25 cellular contexts compared by ENCODE assay signal in the genomic region with DNA sequence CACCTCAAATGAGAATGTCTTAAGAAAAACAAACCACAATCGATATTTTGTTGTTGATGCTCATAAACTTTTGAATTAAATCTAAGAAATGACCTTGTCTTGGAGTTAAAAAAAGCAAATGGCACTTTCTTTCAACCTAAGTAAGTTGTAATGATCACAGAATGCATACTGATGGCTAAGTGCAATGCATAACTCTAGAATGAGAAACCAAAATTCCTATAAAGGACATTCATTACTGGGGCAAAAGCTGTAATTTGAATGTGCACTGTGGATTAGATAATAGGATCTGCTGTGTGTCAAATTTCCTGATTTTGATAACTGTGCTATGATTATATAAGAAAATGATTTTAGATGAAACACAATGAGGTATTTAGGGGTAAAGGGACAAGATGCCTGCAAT. TPM values are rescaled to one million over a fixed set of nuclear protein-coding genes. Genes with fewer than 3 reads are reported as not detected.
DNase-seq lines count a peak whose midpoint lies in the region; ATAC-seq and TF ChIP-seq lines count a peak whose summit lies in the region.
"Had no signal": no experiment of that assay in that cellular context is flagged by ENCODE, and none has a peak within 500 bp of the region (broad histone marks: within the 10 kb centered on the region; RNA-seq: fewer than 3 reads in every experiment).

No MANE protein-coding gene starts in this region.

- H3K27me3 ChIP-seq in adrenal gland (no peaks in the 10 kb centered on the region), skeletal muscle satellite cell (ENCODE audit: control insufficient read depth, insufficient read depth, low read length) (no peaks in the 10 kb centered on the region), H9 (ENCODE audit: insufficient read depth, low read length) (no peaks in the 10 kb centered on the region), heart right ventricle (no peaks in the 10 kb centered on the region)
- H3K27me3 ChIP-seq: pancreas, tibial artery had no signal

- H3K27ac ChIP-seq in HEK293 (ENCODE audit: extremely low read depth, low read depth, low read length) (no peak overlapping the region), adrenal gland (peak overlapping the region; percentile 41 to 87 (median 75)), H9 (ENCODE audit: insufficient read length, low read depth, low read length) (no peak overlapping the region), heart right ventricle (peak overlapping the region in 1 of 10 donors; percentile 33)
- H3K27ac ChIP-seq: pancreas, SK-N-MC had no signal

- H3K4me3 Mint-ChIP-seq in activated T-cell treated with anti-CD3 and anti-CD28 coated beads, Interleukin-2, amount 50 U/mL, for 72 hours = peak overlapping the region; percentile 15 to 20
- H3K4me3 Mint-ChIP-seq in H9 = no peak overlapping the region
- no peak overlapping the region for H3K4me3 Mint-ChIP-seq in MCF 10A (ENCODE audit: unreplicated experiment)
- H3K4me3 Mint-ChIP-seq: naive thymus-derived CD8-positive, alpha-beta T cell; stimulated activated effector memory CD8-positive, alpha-beta T cell treated with anti-CD3 and anti-CD28 coated beads, Interleukin-12 subunit alpha, Interleukin-12 subunit beta, amount 100 ng/mL, for 72 hours had no signal

- no peak overlapping the region for H3K4me3 ChIP-seq in HEK293 (ENCODE audit: low read depth, low read length)
- H3K4me3 ChIP-seq in adrenal gland = no peak overlapping the region
- no peak overlapping the region for H3K4me3 ChIP-seq in skeletal muscle satellite cell (ENCODE audit: low read length)
- H3K4me3 ChIP-seq in heart right ventricle = no peak overlapping the region
- H3K4me3 ChIP-seq: HAP-1, pancreas, SK-N-MC, tibial artery had no signal

- ATAC-seq in activated T-cell treated with anti-CD3 and anti-CD28 coated beads, Interleukin-2, amount 50 U/mL, for 72 hours (replicated peaks in 1 of 2) = no peak
- no peak for ATAC-seq in heart right ventricle
- ATAC-seq: left cardiac atrium; naive thymus-derived CD8-positive, alpha-beta T cell; sciatic nerve; stimulated activated effector memory CD8-positive, alpha-beta T cell treated with anti-CD3 and anti-CD28 coated beads, Interleukin-12 subunit alpha, Interleukin-12 subunit beta, amount 100 ng/mL, for 72 hours had no signal

- H3K9ac ChIP-seq in skeletal muscle satellite cell (ENCODE audit: low read depth, low read length) = peak overlapping the region; percentile 24
- H3K9ac ChIP-seq in H9 (ENCODE audit: extremely low read depth, insufficient read length, low read length) = no peak overlapping the region

- no peak overlapping the region for H4K91ac ChIP-seq in H9 (ENCODE audit: insufficient read length, low read depth, low read length)

- no peak overlapping the region for H3K14ac ChIP-seq in H9 (ENCODE audit: insufficient read depth, low read length)

- no peaks in the 10 kb centered on the region for H3K23me2 ChIP-seq in H9 (ENCODE audit: insufficient read length, low read depth, low read length, poor library complexity, severe bottlenecking)

- H4K5ac ChIP-seq in H9 (ENCODE audit: insufficient read length, low read depth, low read length) = no peak overlapping the region

- H3K36me3 ChIP-seq in HEK293 (ENCODE audit: control insufficient read depth in 2 of 2, insufficient read depth in 1 of 2, low read length in 2 of 2) = no peaks in the 10 kb centered on the region
- peaks cover 0 to 8% of the 10 kb centered on the region in 2 donors for H3K36me3 ChIP-seq in adrenal gland (replicated peaks in 1 of 2)
- peaks cover 3% of the 10 kb centered on the region for H3K36me3 ChIP-seq in skeletal muscle satellite cell (ENCODE audit: insufficient read depth, low read length)
- peaks cover 0 to 11% (median 0%) of the 10 kb centered on the region in 9 donors for H3K36me3 ChIP-seq in heart right ventricle
- H3K36me3 ChIP-seq: pancreas, tibial artery had no signal

- H2BK120ac ChIP-seq in H9 (ENCODE audit: low read depth, low read length, poor library complexity, severe bottlenecking) = no peak overlapping the region

- no peak overlapping the region for H2BK12ac ChIP-seq in H9 (ENCODE audit: insufficient read length, low read depth, low read length)

- BruUV-seq in MCF 10A (replicated peaks; lab: Mats Ljungman, UMichigan) = no TSS peak

- DNase-seq in activated T-cell treated with anti-CD3 and anti-CD28 coated beads, Interleukin-2, amount 50 U/mL, for 72 hours = no peak
- DNase-seq in activated T-cell treated with anti-CD3 and anti-CD28 coated beads, Interleukin-2, amount 50 U/mL, for 48 hours = no peak
- DNase-seq in adrenal gland = no peak
- no peak for DNase-seq in H9
- DNase-seq in MCF 10A (ENCODE audit: unreplicated experiment) = no peak
- no peak for DNase-seq in heart right ventricle
- DNase-seq: activated CD8-positive, alpha-beta memory T cell treated with anti-CD3 and anti-CD28 coated beads, Interleukin-2, amount 50 U/mL, for 4 hours; cerebellar nuclear complex; DMS79; effector CD4-positive, alpha-beta T cell; left cardiac atrium; mesendoderm; naive thymus-derived CD8-positive, alpha-beta T cell; NCI-H510A treated with DMSO at 0.1 percent for 48 hours; pancreas; T1000; tibial artery had no signal

- peaks cover 11% of the 10 kb centered on the region for H3K4me1 ChIP-seq in HEK293 (ENCODE audit: control insufficient read depth, insufficient read depth, low read length)
- peaks cover 69 to 97% of the 10 kb centered on the region in 2 donors for H3K4me1 ChIP-seq in adrenal gland (replicated peaks in 1 of 2)
- H3K4me1 ChIP-seq in skeletal muscle satellite cell (ENCODE audit: control insufficient read depth, insufficient read depth, low read length) = peaks cover 27% of the 10 kb centered on the region
- no peaks in the 10 kb centered on the region; the same call in 1 of the 2 replicates for H3K4me1 ChIP-seq in H9 (ENCODE audit: insufficient read depth, low read length)
- H3K4me1 ChIP-seq in heart right ventricle = peaks cover 0 to 84% (median 58%) of the 10 kb centered on the region in 9 donors

- POLR2A ChIA-PET in HEK293 (lab: Yijun Ruan, JAX) = no interaction called here
- POLR2A ChIA-PET in MCF 10A (lab: Yijun Ruan, JAX) = interaction anchor here (1.3 to 2.2 kb wide), 2 partner anchors 11 to 13 kb away, joined by 5 to 12 read pairs; no protein-coding TSS in a partner anchor

- H3K79me1 ChIP-seq in H9 (ENCODE audit: insufficient read depth, low read depth, low read length, poor library complexity, severe bottlenecking) = no peaks in the 10 kb centered on the region

- H3K79me2 ChIP-seq in H9 (ENCODE audit: insufficient read depth, low read length) = no peaks in the 10 kb centered on the region; the same call in 1 of the 2 replicates

- H3K4me2 ChIP-seq in skeletal muscle satellite cell (ENCODE audit: low read length) (no peak overlapping the region), H9 (ENCODE audit: insufficient read depth, insufficient read length, low read length) (no peak overlapping the region)

- CTCF ChIA-PET in HEK293 (lab: Yijun Ruan, JAX) = no interaction called here
- CTCF ChIA-PET in MCF 10A (lab: Yijun Ruan, JAX) = interaction anchor here (0.7 kb wide), 1 partner anchor 74 kb away, joined by 5 read pairs; no protein-coding TSS in a partner anchor

- no peak overlapping the region for H2BK15ac ChIP-seq in H9 (ENCODE audit: low read depth, low read length)

- H2AK5ac ChIP-seq in H9 (ENCODE audit: insufficient read length, low read length) = no peak overlapping the region

- no peak overlapping the region for H3K4ac ChIP-seq in H9 (ENCODE audit: low read depth, low read length)

- no peaks in the 10 kb centered on the region for H4K20me1 ChIP-seq in H9 (ENCODE audit: control insufficient read depth, insufficient read depth, insufficient read length)

- WGBS in adrenal gland, 4 donors = 25 to 40% (median 39%) methylated on average over 1 of the region's 1 CpG
- WGBS in H9 (ENCODE audit: extremely low coverage, insufficient read length, low lambda C conversion rate) = no CpG with 5 or more reads among the region's 1 CpG
- WGBS in heart right ventricle, 2 donors = 77 to 89% methylated on average over 1 of the region's 1 CpG

- no peaks in the 10 kb centered on the region for H3K9me3 Mint-ChIP-seq in activated T-cell treated with anti-CD3 and anti-CD28 coated beads, Interleukin-2, amount 50 U/mL, for 72 hours
- no peaks in the 10 kb centered on the region for H3K9me3 Mint-ChIP-seq in H9
- H3K9me3 Mint-ChIP-seq in MCF 10A (ENCODE audit: unreplicated experiment) = no peaks in the 10 kb centered on the region
- H3K9me3 Mint-ChIP-seq: naive thymus-derived CD8-positive, alpha-beta T cell; stimulated activated effector memory CD8-positive, alpha-beta T cell treated with anti-CD3 and anti-CD28 coated beads, Interleukin-12 subunit alpha, Interleukin-12 subunit beta, amount 100 ng/mL, for 72 hours had no signal

- H3K23ac ChIP-seq in H9 (ENCODE audit: insufficient read length, low read depth, low read length) = no peak overlapping the region

- no peak for TF ChIP-seq CTCF in HEK293 (tag by site-specific recombination; IDR thresholded peaks at IDR 0.05)
- TF ChIP-seq CTCF in adrenal gland (IDR thresholded peaks at IDR 0.05) = no peak
- no peak for TF ChIP-seq CTCF in H9 (conservative IDR thresholded peaks at IDR 0.05)
- no peak for TF ChIP-seq CTCF in MCF 10A (IDR thresholded peaks at IDR 0.05; ENCODE audit: unreplicated experiment)
- no peak for TF ChIP-seq CTCF in heart right ventricle (IDR thresholded peaks at IDR 0.05)

- H3K27ac Mint-ChIP-seq in activated T-cell treated with anti-CD3 and anti-CD28 coated beads, Interleukin-2, amount 50 U/mL, for 72 hours = peak overlapping the region; percentile 79
- H3K27ac Mint-ChIP-seq in H9 = no peak overlapping the region; a peak in 1 of 7 replicates
- H3K27ac Mint-ChIP-seq in MCF 10A (ENCODE audit: low read depth, unreplicated experiment) = no peak overlapping the region
- H3K27ac Mint-ChIP-seq: stimulated activated effector memory CD8-positive, alpha-beta T cell treated with anti-CD3 and anti-CD28 coated beads, Interleukin-12 subunit alpha, Interleukin-12 subunit beta, amount 100 ng/mL, for 72 hours had no signal

- H4K8ac ChIP-seq in H9 (replicated peaks; ENCODE audit: insufficient read length, low read depth, low read length) = no peak overlapping the region

- H2BK20ac ChIP-seq in H9 (ENCODE audit: low read depth, low read length, poor library complexity, severe bottlenecking) = no peak overlapping the region

- H3K36me3 Mint-ChIP-seq in activated T-cell treated with anti-CD3 and anti-CD28 coated beads, Interleukin-2, amount 50 U/mL, for 72 hours (ENCODE audit: insufficient read depth in 2 of 2) = peaks cover 19 to 43% of the 10 kb centered on the region in 2 donors
- no peaks in the 10 kb centered on the region; a peak in 3 of 7 replicates for H3K36me3 Mint-ChIP-seq in H9 (ENCODE audit: insufficient read depth in 1 of 3, low read depth in 3 of 3)
- no peaks in the 10 kb centered on the region for H3K36me3 Mint-ChIP-seq in MCF 10A (ENCODE audit: insufficient read depth, unreplicated experiment)

- no peak overlapping the region for H3K18ac ChIP-seq in H9 (ENCODE audit: insufficient read length, low read depth, low read length)

- peaks cover 100% of the 10 kb centered on the region for H3K4me1 Mint-ChIP-seq in activated T-cell treated with anti-CD3 and anti-CD28 coated beads, Interleukin-2, amount 50 U/mL, for 72 hours (ENCODE audit: low read depth)
- H3K4me1 Mint-ChIP-seq in H9 (peaks cover 20 to 25% of the 10 kb centered on the region in 2 experiments), MCF 10A (ENCODE audit: insufficient read depth, unreplicated experiment) (peaks cover 47% of the 10 kb centered on the region)

- H3K9me3 ChIP-seq in HEK293 (ENCODE audit: control insufficient read depth, insufficient read depth, low read depth, low read length) = no peaks in the 10 kb centered on the region
- no peaks in the 10 kb centered on the region for H3K9me3 ChIP-seq in adrenal gland (replicated peaks in 1 of 3)
- no peaks in the 10 kb centered on the region for H3K9me3 ChIP-seq in skeletal muscle satellite cell (replicated peaks; ENCODE audit: low read length)
- H3K9me3 ChIP-seq in H9 (ENCODE audit: control insufficient read depth, low read depth, low read length) = no peaks in the 10 kb centered on the region
- no peaks in the 10 kb centered on the region for H3K9me3 ChIP-seq in heart right ventricle
- H3K9me3 ChIP-seq: HAP-1, pancreas, tibial artery had no signal

- no peak overlapping the region for H2BK5ac ChIP-seq in H9 (ENCODE audit: insufficient read length, low read length)

- intact Hi-C loops in adrenal gland (cut with DNase I) = no loop called here
- intact Hi-C loops in MCF 10A (cut with micrococcal nuclease) = no loop called here
- intact Hi-C loops in heart right ventricle (cut with DNase I) = no loop called here

- H2AFZ ChIP-seq in H9 (ENCODE audit: low read length) = no peak overlapping the region

- H3K27me3 Mint-ChIP-seq in activated T-cell treated with anti-CD3 and anti-CD28 coated beads, Interleukin-2, amount 50 U/mL, for 72 hours (ENCODE audit: low read depth) = no peaks in the 10 kb centered on the region
- no peaks in the 10 kb centered on the region for H3K27me3 Mint-ChIP-seq in H9 (ENCODE audit: low read depth)
- H3K27me3 Mint-ChIP-seq in MCF 10A (ENCODE audit: insufficient read depth, unreplicated experiment) = no peaks in the 10 kb centered on the region
- H3K27me3 Mint-ChIP-seq: naive thymus-derived CD8-positive, alpha-beta T cell had no signal

- no peak overlapping the region for H3K56ac ChIP-seq in H9 (ENCODE audit: insufficient read length, low read depth, low read length)

- H3T11ph ChIP-seq in H9 (ENCODE audit: low read length) = no peak overlapping the region

- no peak for TF ChIP-seq POLR2A in adrenal gland (IDR thresholded peaks at IDR 0.05)

RNA-seq across cellular contexts. Expression of a gene that starts 14.3 kb away (rescaled TPM):
- total RNA-seq in activated T-cell treated with anti-CD3 and anti-CD28 coated beads, Interleukin-2, amount 50 U/mL, for 72 hours = 100 to 1,000 TPM in 1 of 2 donors, 10 to 100 TPM in 1; 91.2 to 124 TPM
- total RNA-seq in adrenal gland (100 to 1,000 TPM in 6 of 8 donors, 10 to 100 TPM in 2; 59.8 to 216 (median 121) TPM), H9 (2021) (17.4 and 18.6 TPM in 2 replicates), MCF 10A (2022) (20.0 and 35.4 TPM in 2 replicates), heart right ventricle (10 to 100 TPM; 11.5 to 30.7 (median 20.8) TPM)
- polyA plus RNA-seq in adrenal gland (10 to 100 TPM; 22.1 to 75.6 (median 24.3) TPM), heart right ventricle (10 to 100 TPM in 1 of 2 donors, 1 to 10 TPM in 1; 6.1 to 16.0 TPM)
- total RNA-seq in skeletal muscle satellite cell (2012; rRNA removed) = 17.5 and 22.5 TPM in 2 replicates

RNA-seq across cellular contexts. Expression of a gene that starts 44.9 kb away (rescaled TPM):
- under 1 TPM in 1 of 2 donors, not detected in 1; 0.19 TPM for total RNA-seq in activated T-cell treated with anti-CD3 and anti-CD28 coated beads, Interleukin-2, amount 50 U/mL, for 72 hours
- total RNA-seq in adrenal gland (under 1 TPM in 3 of 8 donors, not detected in 5; 0.46 to 0.55 (median 0.47) TPM), H9 (2021) (not detected in 2 replicates), MCF 10A (2022) (not detected in 2 replicates), heart right ventricle (under 1 TPM in 2 of 10 donors, not detected in 8; 0.20 to 0.56 TPM)
- polyA plus RNA-seq in adrenal gland (not detected), heart right ventricle (not detected)
- total RNA-seq in skeletal muscle satellite cell (2012; rRNA removed) = 0.22 TPM in 1 of 2 replicates, not detected in the other
- total RNA-seq: naive thymus-derived CD8-positive, alpha-beta T cell; RPMI7951 had no signal
- polyA plus RNA-seq: AG04450, pancreas had no signal

Comparison
In these comparisons a context has a peak if more than half of its experiments do, and no peak if none do; other contexts are left out.
1. H3K4me3 Mint-ChIP-seq: peak in activated T-cell treated with anti-CD3 and anti-CD28 coated beads, Interleukin-2, amount 50 U/mL, for 72 hours (2 of 2); none in H9 (0 of 2) and MCF 10A (single experiment).
2. H3K27ac ChIP-seq: peak in adrenal gland (5 of 5); none in HEK293 (single experiment) and H9 (single experiment).